In the genomic region with DNA sequence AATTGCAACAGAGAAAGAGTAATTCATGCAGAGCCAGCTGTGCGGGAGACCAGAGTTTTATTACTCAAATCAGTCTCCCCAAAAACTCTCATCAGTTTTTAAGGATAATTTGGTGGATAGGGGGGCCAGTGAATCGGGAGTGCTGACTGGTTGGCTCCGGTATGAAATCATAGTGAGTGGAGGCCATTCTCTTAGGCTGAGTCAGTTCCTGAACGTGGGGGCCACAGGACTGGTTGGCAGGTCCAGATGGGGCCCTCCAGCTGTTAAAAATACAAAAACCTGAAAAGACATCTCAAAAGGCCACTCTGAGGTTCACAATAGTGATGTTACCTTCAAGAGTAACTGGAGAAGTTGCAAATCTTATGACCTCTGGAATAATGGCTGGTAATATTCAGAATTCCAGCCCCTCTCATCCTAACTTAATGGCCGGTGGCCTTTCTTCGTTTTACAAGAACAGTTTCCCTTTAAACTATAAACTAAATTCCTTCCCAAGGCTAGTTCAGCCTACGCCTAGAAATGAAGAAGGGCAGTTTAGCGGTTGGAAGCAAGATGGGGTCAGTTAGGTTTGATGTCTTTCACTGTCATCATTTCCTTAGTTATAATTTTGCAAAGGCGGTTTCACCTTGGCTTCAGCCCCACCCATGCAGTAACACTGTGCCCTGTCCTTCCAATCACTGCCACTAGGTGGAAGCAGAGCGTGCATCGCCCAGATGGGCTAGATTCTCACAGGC, we compare ENCODE assay signal across 8 cellular contexts.
A peak's percentile ranks its signal among the peaks of the same experiment; 100 is the strongest.
DNase-seq lines count a peak whose midpoint lies in the region; ATAC-seq lines count a peak whose summit lies in the region.

No MANE protein-coding gene starts in this region.

- DNase-seq in AG20443 (ENCODE audit: low spot score), result peak; percentile 79
- peak; percentile 70 for DNase-seq in NCI-H2227 treated with DMSO at 0.1 percent for 48 hours (lab: John Stamatoyannopoulos, UW)
- DNase-seq in caudate nucleus (lab: John Stamatoyannopoulos, UW), result peak in 54 of 61 donors; percentile 10 to 87 (median 60)
- DNase-seq in kidney glomerular epithelial cell (lab: John Stamatoyannopoulos, UW), result peak; percentile 60
- peak; percentile 82 for DNase-seq in stimulated activated CD4-positive, alpha-beta T cell treated with anti-CD3 and anti-CD28 coated beads, Interleukin-2, amount 100 ng/mL, for 4 hours (ENCODE audit: low read depth)

- peak; percentile 42 for ATAC-seq in GM21515 (IDR thresholded peaks at IDR 0.05; ENCODE audit: unreplicated experiment)
- ATAC-seq in activated CD4-positive, CD25-positive, alpha-beta regulatory T cell treated with anti-CD3 and anti-CD28 coated beads, Interleukin-2, amount 50 U/mL, for 24 hours, result peak; percentile 72 to 75
- no peak for ATAC-seq in GM21619 (IDR thresholded peaks at IDR 0.05; ENCODE audit: unreplicated experiment)

- no peak overlapping the region for H3K27ac ChIP-seq in caudate nucleus (ENCODE audit: low read depth, low read length)
